1 cellular context compared by ENCODE assay signal in genomic region chr12:124852329-124852831, GRCh38.
TF ChIP-seq lines count a peak whose summit lies in the region.

No MANE protein-coding gene starts in this region.

TF ChIP-seq in HepG2, 621 proteins besides CTCF, POLR2A, EP300 and RAD21 (continued from another document and continues in another):
- TF ChIP-seq ZHX2 (IDR thresholded peaks at IDR 0.05; ENCODE audit: low read depth) = peak; percentile 45; the same call in 1 of the 2 replicates
- TF ChIP-seq ZHX2 (CRISPR knock-in tag; IDR thresholded peaks at IDR 0.05; ENCODE audit: borderline replicate concordance) = no peak
- peak; percentile 52; the same call in 1 of the 2 replicates for TF ChIP-seq CBX5 (CRISPR knock-in tag; IDR thresholded peaks at IDR 0.05; ENCODE audit: borderline replicate concordance)
- peak; percentile 92; the same call in 1 of the 2 replicates for TF ChIP-seq ZNF609 (CRISPR knock-in tag; IDR thresholded peaks at IDR 0.05; ENCODE audit: borderline replicate concordance)
- 0 out of 2 replicates have a peak, but pooled peaks have one; percentile 34 for TF ChIP-seq ZNF878 (CRISPR knock-in tag; IDR thresholded peaks at IDR 0.05)
- peak; percentile 70; the same call in 1 of the 2 replicates for TF ChIP-seq AHR (CRISPR knock-in tag; IDR thresholded peaks at IDR 0.05)
- peak; percentile 86 for TF ChIP-seq GABPB1 (CRISPR knock-in tag; IDR thresholded peaks at IDR 0.05)
- TF ChIP-seq CREB1 (IDR thresholded peaks at IDR 0.05) = no peak
- TF ChIP-seq CREB1 (CRISPR knock-in tag; IDR thresholded peaks at IDR 0.05) = peak; percentile 45; the same call in 1 of the 2 replicates
- peak; percentile 91 for TF ChIP-seq ELF3 (CRISPR knock-in tag; IDR thresholded peaks at IDR 0.05)
- TF ChIP-seq CAMTA2 (CRISPR knock-in tag; IDR thresholded peaks at IDR 0.05; ENCODE audit: borderline replicate concordance) = 0 out of 2 replicates have a peak, but pooled peaks have one; percentile 87
- TF ChIP-seq ZNF264 (CRISPR knock-in tag; IDR thresholded peaks at IDR 0.05) = peak; percentile 59; the same call in 1 of the 2 replicates
- no peak for TF ChIP-seq NONO (IDR thresholded peaks at IDR 0.05)
- TF ChIP-seq NONO (CRISPR knock-in tag; conservative IDR thresholded peaks at IDR 0.05) = 0 out of 2 replicates have a peak, but pooled peaks have one; percentile 53
- TF ChIP-seq ZGPAT (CRISPR knock-in tag; IDR thresholded peaks at IDR 0.05) = peak; percentile 88; the same call in 1 of the 2 replicates
- TF ChIP-seq ARNTL (CRISPR knock-in tag; IDR thresholded peaks at IDR 0.05) = peak; percentile 72
- TF ChIP-seq POGK (CRISPR knock-in tag; conservative IDR thresholded peaks at IDR 0.05) = peak; percentile 78; the same call in 1 of the 2 replicates
- TF ChIP-seq ZNF510 (CRISPR knock-in tag; IDR thresholded peaks at IDR 0.05; ENCODE audit: low read depth) = 0 out of 2 replicates have a peak, but pooled peaks have one; percentile 59
- peak; percentile 57; the same call in 1 of the 2 replicates for TF ChIP-seq ZNF280B (CRISPR knock-in tag; IDR thresholded peaks at IDR 0.05; ENCODE audit: borderline replicate concordance)
- peak; percentile 95 for TF ChIP-seq DPF2 (CRISPR knock-in tag; IDR thresholded peaks at IDR 0.05; ENCODE audit: borderline replicate concordance, low read depth)
- TF ChIP-seq HOMEZ (CRISPR knock-in tag; IDR thresholded peaks at IDR 0.05; ENCODE audit: low read depth) = 0 out of 2 replicates have a peak, but pooled peaks have one; percentile 64
- no peak for TF ChIP-seq ZNF607 (CRISPR knock-in tag; IDR thresholded peaks at IDR 0.05; ENCODE audit: borderline replicate concordance)
- TF ChIP-seq CREM (IDR thresholded peaks at IDR 0.05) = peak; percentile 78; the same call in 1 of the 2 replicates
- no peak for TF ChIP-seq CREM (CRISPR knock-in tag; IDR thresholded peaks at IDR 0.05)
- peak; percentile 59 for TF ChIP-seq KLF6 (CRISPR knock-in tag; IDR thresholded peaks at IDR 0.05)
- peak; percentile 55; the same call in 1 of the 2 replicates for TF ChIP-seq KDM1A (CRISPR knock-in tag; IDR thresholded peaks at IDR 0.05)
- peak; percentile 64 for TF ChIP-seq XRCC5 (optimal IDR thresholded peaks at IDR 0.05; ENCODE audit: low read length)
- peak; percentile 54; the same call in 1 of the 2 replicates for TF ChIP-seq ZBTB10 (CRISPR knock-in tag; IDR thresholded peaks at IDR 0.05; ENCODE audit: borderline replicate concordance)
- TF ChIP-seq RNF219 (CRISPR knock-in tag; IDR thresholded peaks at IDR 0.05) = no peak
- peak; percentile 85; the same call in 1 of the 2 replicates for TF ChIP-seq SMAD3 (CRISPR knock-in tag; IDR thresholded peaks at IDR 0.05)
- peak; percentile 70; the same call in 1 of the 2 replicates for TF ChIP-seq ZNF788 (CRISPR knock-in tag; IDR thresholded peaks at IDR 0.05; ENCODE audit: borderline replicate concordance)
